1 cellular context compared by ENCODE assay signal in the genomic region with DNA sequence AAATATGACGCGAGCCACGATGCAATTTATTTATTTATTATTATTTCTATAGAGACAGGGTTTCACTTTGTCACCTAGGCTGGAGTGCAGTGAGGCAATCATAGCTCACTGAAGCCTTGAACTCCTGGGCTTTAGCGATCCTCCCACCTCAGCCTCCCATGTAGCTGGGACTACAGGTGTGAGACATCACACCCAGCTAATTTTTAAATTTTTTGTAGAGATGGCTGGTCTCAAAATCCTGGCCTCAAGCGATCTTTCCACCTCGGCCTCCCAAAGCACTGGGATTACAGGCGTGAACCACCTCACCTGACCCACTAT.
TF ChIP-seq lines count a peak whose summit lies in the region.

No MANE protein-coding gene starts in this region.

TF ChIP-seq in IMR-90, 13 proteins besides CTCF, POLR2A, EP300 and RAD21:
- TF ChIP-seq BHLHE40 (IDR thresholded peaks at IDR 0.05; ENCODE audit: low read depth, low read length) (no peak), MAFK (IDR thresholded peaks at IDR 0.05; ENCODE audit: low read depth, low read length) (no peak), RCOR1 (IDR thresholded peaks at IDR 0.05; ENCODE audit: insufficient replicate concordance, low read length) (no peak), SMC3 (IDR thresholded peaks at IDR 0.05; ENCODE audit: low read depth, low read length) (no peak), FOS (IDR thresholded peaks at IDR 0.05; ENCODE audit: low read depth, low read length) (no peak), RFX5 (IDR thresholded peaks at IDR 0.05; ENCODE audit: low read depth, low read length) (no peak), CHD1 (IDR thresholded peaks at IDR 0.05; ENCODE audit: low read depth, low read length) (no peak), MXI1 (IDR thresholded peaks at IDR 0.05; ENCODE audit: borderline replicate concordance, low read depth, low read length) (no peak), NFE2L2 (IDR thresholded peaks at IDR 0.05; ENCODE audit: low read depth, low read length) (no peak), CEBPB (IDR thresholded peaks at IDR 0.05; ENCODE audit: low read depth, low read length) (no peak; the same call in 1 of the 2 replicates), MAZ (IDR thresholded peaks at IDR 0.05; ENCODE audit: borderline replicate concordance, low read depth, low read length) (no peak)
- TF ChIP-seq, protein P1, sequence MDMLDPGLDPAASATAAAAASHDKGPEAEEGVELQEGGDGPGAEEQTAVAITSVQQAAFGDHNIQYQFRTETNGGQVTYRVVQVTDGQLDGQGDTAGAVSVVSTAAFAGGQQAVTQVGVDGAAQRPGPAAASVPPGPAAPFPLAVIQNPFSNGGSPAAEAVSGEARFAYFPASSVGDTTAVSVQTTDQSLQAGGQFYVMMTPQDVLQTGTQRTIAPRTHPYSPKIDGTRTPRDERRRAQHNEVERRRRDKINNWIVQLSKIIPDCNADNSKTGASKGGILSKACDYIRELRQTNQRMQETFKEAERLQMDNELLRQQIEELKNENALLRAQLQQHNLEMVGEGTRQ (IDR thresholded peaks at IDR 0.05; ENCODE audit: low read depth, low read length): no peak
- TF ChIP-seq, protein P2, sequence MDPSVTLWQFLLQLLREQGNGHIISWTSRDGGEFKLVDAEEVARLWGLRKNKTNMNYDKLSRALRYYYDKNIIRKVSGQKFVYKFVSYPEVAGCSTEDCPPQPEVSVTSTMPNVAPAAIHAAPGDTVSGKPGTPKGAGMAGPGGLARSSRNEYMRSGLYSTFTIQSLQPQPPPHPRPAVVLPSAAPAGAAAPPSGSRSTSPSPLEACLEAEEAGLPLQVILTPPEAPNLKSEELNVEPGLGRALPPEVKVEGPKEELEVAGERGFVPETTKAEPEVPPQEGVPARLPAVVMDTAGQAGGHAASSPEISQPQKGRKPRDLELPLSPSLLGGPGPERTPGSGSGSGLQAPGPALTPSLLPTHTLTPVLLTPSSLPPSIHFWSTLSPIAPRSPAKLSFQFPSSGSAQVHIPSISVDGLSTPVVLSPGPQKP (IDR thresholded peaks at IDR 0.05; ENCODE audit: borderline replicate concordance, low read depth, low read length): no peak
